ENCODE assay signal across 20 cellular contexts in genomic region chr12:132495629-132496207, GRCh38. TPM values are rescaled to one million over a fixed set of nuclear protein-coding genes. Genes with fewer than 3 reads are reported as not detected.
DNase-seq lines count a peak whose midpoint lies in the region; ATAC-seq, FAIRE-seq and TF ChIP-seq lines count a peak whose summit lies in the region.
"Had no signal": no experiment of that assay in that cellular context is flagged by ENCODE, and none has a peak within 500 bp of the region (broad histone marks: within the 10 kb centered on the region; RNA-seq: fewer than 3 reads in every experiment).

No MANE protein-coding gene starts in this region.

- CTCF ChIA-PET in CD4-positive, alpha-beta memory T cell (lab: Charles Lee; ENCODE audit: partially characterized antibody), result no interaction called here

- peaks cover 24% of the 10 kb centered on the region for H3K36me3 Mint-ChIP-seq in activated T-cell treated with anti-CD3 and anti-CD28 coated beads, Interleukin-2, amount 50 U/mL, for 24 hours (ENCODE audit: low read depth)
- no peaks in the 10 kb centered on the region for H3K36me3 Mint-ChIP-seq in T-helper 17 cell (ENCODE audit: low read depth)
- peaks cover 0 to 14% of the 10 kb centered on the region in 2 donors for H3K36me3 Mint-ChIP-seq in CD4-positive, alpha-beta memory T cell

- H3K4me3 ChIP-seq in spleen, result peak overlapping the region in 1 of 8 donors; percentile 13
- no peak overlapping the region for H3K4me3 ChIP-seq in CD4-positive, alpha-beta memory T cell (ENCODE audit: low read length in 2 of 2)
- H3K4me3 ChIP-seq: GM23338, K562 had no signal

- no peaks in the 10 kb centered on the region for H3K27me3 Mint-ChIP-seq in activated T-cell treated with anti-CD3 and anti-CD28 coated beads, Interleukin-2, amount 50 U/mL, for 24 hours
- no peaks in the 10 kb centered on the region for H3K27me3 Mint-ChIP-seq in T-helper 17 cell
- no peaks in the 10 kb centered on the region for H3K27me3 Mint-ChIP-seq in CD4-positive, alpha-beta memory T cell

- no peak for FAIRE-seq in RCC 7860 (lab: Jason Lieb, UNC)
- FAIRE-seq: G401.6, HTR-8/SVneo had no signal

- H3K9me3 Mint-ChIP-seq in activated T-cell treated with anti-CD3 and anti-CD28 coated beads, Interleukin-2, amount 50 U/mL, for 24 hours, result no peaks in the 10 kb centered on the region
- H3K9me3 Mint-ChIP-seq in CD4-positive, alpha-beta memory T cell, result peaks cover 0 to 3% (median 0%) of the 10 kb centered on the region in 8 donors
- H3K9me3 Mint-ChIP-seq: GM23338 had no signal

- H3K9me3 ChIP-seq in T-helper 17 cell (ENCODE audit: control insufficient read depth, low read length, poor library complexity, severe bottlenecking) (no peaks in the 10 kb centered on the region), spleen (no peaks in the 10 kb centered on the region)
- H3K9me3 ChIP-seq in CD4-positive, alpha-beta memory T cell (ENCODE audit: control insufficient read depth in 1 of 2, low read length in 2 of 2), result no peaks in the 10 kb centered on the region

- 51 to 77% (median 68%) methylated on average over 17 to 25 of the region's 25 CpGs for WGBS in spleen, 5 donors

- peak overlapping the region; percentile 42 to 83 (median 76) for H3K27ac ChIP-seq in spleen
- no peak overlapping the region for H3K27ac ChIP-seq in CD4-positive, alpha-beta memory T cell (ENCODE audit: low read depth, low read length)

- peaks cover 81% of the 10 kb centered on the region for H3K4me1 Mint-ChIP-seq in activated T-cell treated with anti-CD3 and anti-CD28 coated beads, Interleukin-2, amount 50 U/mL, for 24 hours (ENCODE audit: low read depth)
- H3K4me1 Mint-ChIP-seq in T-helper 17 cell, result peaks cover 50% of the 10 kb centered on the region
- peaks cover 32 to 87% (median 65%) of the 10 kb centered on the region in 4 donors for H3K4me1 Mint-ChIP-seq in CD4-positive, alpha-beta memory T cell

- H3K27ac Mint-ChIP-seq in activated T-cell treated with anti-CD3 and anti-CD28 coated beads, Interleukin-2, amount 50 U/mL, for 24 hours, result peak overlapping the region; percentile 67
- H3K27ac Mint-ChIP-seq in T-helper 17 cell, result peak overlapping the region; percentile 77
- H3K27ac Mint-ChIP-seq in CD4-positive, alpha-beta memory T cell, result peak overlapping the region in 1 of 7 donors; percentile 47
- H3K27ac Mint-ChIP-seq: GM23338 had no signal

- TF ChIP-seq CTCF in spleen (IDR thresholded peaks at IDR 0.05 in 8 of 11, conservative IDR thresholded peaks at IDR 0.05 in 3 of 11), result no peak

- no peak for DNase-seq in activated T-cell treated with anti-CD3 and anti-CD28 coated beads, Interleukin-2, amount 50 U/mL, for 24 hours
- DNase-seq in activated T-cell treated with anti-CD3 and anti-CD28 coated beads, Interleukin-2, amount 50 U/mL, for 1 hour, result no peak
- DNase-seq in T-helper 17 cell, result no peak
- peak; percentile 84 for DNase-seq in left kidney (ENCODE audit: low read depth, low spot score)
- DNase-seq in spleen, result no peak
- no peak for DNase-seq in RCC 7860 (ENCODE audit: low spot score)
- no peak for DNase-seq in CD4-positive, alpha-beta memory T cell
- no peak for DNase-seq in NCI-H1417 (lab: John Stamatoyannopoulos, UW)
- DNase-seq: 8988T, DMS79, NCI-H1092, NCI-H187, NCI-H446, NCI-H748 treated with DMSO at 0.1 percent for 48 hours had no signal

- POLR2A ChIA-PET in CD4-positive, alpha-beta memory T cell (lab: Charles Lee; ENCODE audit: partially characterized antibody), result no interaction called here

- H3K4me1 ChIP-seq in spleen, result peaks cover 87 to 100% (median 100%) of the 10 kb centered on the region in 6 donors
- peaks cover 76% of the 10 kb centered on the region for H3K4me1 ChIP-seq in CD4-positive, alpha-beta memory T cell (ENCODE audit: insufficient read depth, low read length)

- H3K36me3 ChIP-seq in spleen, result peaks cover 0 to 19% (median 0%) of the 10 kb centered on the region in 6 donors
- no peaks in the 10 kb centered on the region for H3K36me3 ChIP-seq in CD4-positive, alpha-beta memory T cell (ENCODE audit: insufficient read depth, low read length)

- H3K27me3 ChIP-seq in spleen (replicated peaks in 1 of 7), result no peaks in the 10 kb centered on the region
- H3K27me3 ChIP-seq in CD4-positive, alpha-beta memory T cell (ENCODE audit: insufficient read depth, low read length), result no peaks in the 10 kb centered on the region

- H3K4me3 Mint-ChIP-seq in activated T-cell treated with anti-CD3 and anti-CD28 coated beads, Interleukin-2, amount 50 U/mL, for 24 hours, result no peak overlapping the region
- peak overlapping the region; percentile 43 for H3K4me3 Mint-ChIP-seq in T-helper 17 cell
- peak overlapping the region in 2 of 8 donors; percentile 35 to 46 for H3K4me3 Mint-ChIP-seq in CD4-positive, alpha-beta memory T cell
- H3K4me3 Mint-ChIP-seq: CD14-positive monocyte, GM23338 had no signal

- ATAC-seq in T-helper 17 cell, result no peak
- ATAC-seq: GM23338, K562, Right ventricle myocardium inferior had no signal

- no peak for TF ChIP-seq POLR2A in spleen (IDR thresholded peaks at IDR 0.05)

- intact Hi-C loops in spleen (cut with DNase I; ENCODE audit: low total_unique reads), result no loop called here
- intact Hi-C loops in CD4-positive, alpha-beta memory T cell (cut with micrococcal nuclease), result no loop called here

RNA-seq across cellular contexts. Expression of gene FBRSL1, which starts 5.8 kb away (rescaled TPM):
- total RNA-seq in T-helper 17 cell (10 to 100 TPM; 79.3 to 86.3 TPM), spleen (100 to 1,000 TPM in 1 of 7 donors, 10 to 100 TPM in 6; 28.3 to 161 (median 60.4) TPM)
- 10 to 100 TPM; 14.3 to 40.3 (median 22.3) TPM for polyA plus RNA-seq in spleen
- total RNA-seq in CD4-positive, alpha-beta memory T cell, result 100 to 1,000 TPM in 1 of 2 experiments, 10 to 100 TPM in 1; 97.3 to 101 TPM
- polyA plus RNA-seq in CD4-positive, alpha-beta memory T cell, result 1 to 10 TPM in 1 of 2 donors, not detected in 1; 3.1 TPM
